Comparison of ENCODE assay signal across 1 cellular context in the genomic region with DNA sequence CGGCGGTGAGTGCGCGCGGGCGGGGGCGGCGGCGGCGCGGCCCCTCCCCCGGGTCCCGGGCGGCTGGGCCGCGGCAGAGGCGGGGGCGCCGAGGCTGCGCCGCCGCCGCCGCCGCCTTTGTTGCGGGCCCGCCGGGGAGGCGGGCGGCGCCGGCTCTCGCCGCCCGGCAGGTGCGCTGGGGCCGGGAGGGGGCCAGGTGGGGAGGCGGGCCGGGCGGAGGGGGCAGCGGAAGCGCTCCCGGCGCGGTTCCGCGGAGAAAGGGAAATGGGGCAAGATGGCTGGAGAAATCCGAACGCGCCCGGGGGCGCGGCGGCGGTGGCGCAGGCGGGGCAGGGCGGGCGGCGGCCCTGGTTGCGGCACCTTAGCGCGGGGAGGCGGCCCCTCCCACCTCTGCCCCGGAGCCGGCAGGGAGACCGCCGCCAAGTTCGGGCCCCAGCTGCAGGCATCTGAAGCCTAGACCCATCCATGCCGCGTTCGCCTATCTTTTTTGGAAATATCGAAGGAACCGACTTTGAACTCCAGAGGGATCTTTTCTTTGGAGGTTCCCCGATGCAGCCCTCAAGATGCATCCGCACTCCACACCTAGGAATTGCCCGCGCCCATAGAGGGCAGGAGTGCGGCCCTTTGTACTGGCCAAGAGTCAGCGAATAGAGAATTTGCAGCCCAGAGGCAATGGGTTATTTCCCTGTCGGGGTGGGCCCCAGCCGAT.
TF ChIP-seq lines count a peak whose summit lies in the region.

No MANE protein-coding gene starts in this region.

TF ChIP-seq in K562, 482 proteins besides CTCF, POLR2A, EP300 and RAD21 (continued from another document and continues in another):
- TF ChIP-seq KDM4B (IDR thresholded peaks at IDR 0.05; ENCODE audit: borderline replicate concordance in 2 of 2, low read depth in 1 of 2) = 0 out of 4 replicates have a peak, but pooled peaks of 1 of the 2 experiments have one; percentile 60
- TF ChIP-seq SREBF2 (CRISPR knock-in tag; IDR thresholded peaks at IDR 0.05) = no peak
- no peak for TF ChIP-seq TARDBP (IDR thresholded peaks at IDR 0.05)
- TF ChIP-seq RFX7 (CRISPR knock-in tag; IDR thresholded peaks at IDR 0.05) = no peak
- no peak for TF ChIP-seq FOXA3 (CRISPR knock-in tag; conservative IDR thresholded peaks at IDR 0.05 in 1 of 2, IDR thresholded peaks at IDR 0.05 in 1 of 2)
- TF ChIP-seq E2F3 (CRISPR knock-in tag; IDR thresholded peaks at IDR 0.05) = no peak
- no peak for TF ChIP-seq HDAC3 (IDR thresholded peaks at IDR 0.05; ENCODE audit: borderline replicate concordance, partially characterized antibody)
- no peak for TF ChIP-seq ZNF146 (CRISPR knock-in tag; IDR thresholded peaks at IDR 0.05; ENCODE audit: unreplicated experiment)
- no peak for TF ChIP-seq ZNF224 (CRISPR knock-in tag; IDR thresholded peaks at IDR 0.05)
- TF ChIP-seq ZNF778 (CRISPR knock-in tag; IDR thresholded peaks at IDR 0.05) = no peak
- TF ChIP-seq BCOR (IDR thresholded peaks at IDR 0.05) = no peak
- TF ChIP-seq RBM25 (IDR thresholded peaks at IDR 0.05; ENCODE audit: low read depth, low read length, severe bottlenecking) = no peak
- no peak for TF ChIP-seq GATAD2A (IDR thresholded peaks at IDR 0.05)
- TF ChIP-seq SIN3A (IDR thresholded peaks at IDR 0.05; ENCODE audit: borderline replicate concordance in 2 of 2, control insufficient read depth in 1 of 2, low read depth in 2 of 2, low read length in 2 of 2) = peak in 1 of 2 experiments; percentile 23; a peak in 1 of 4 replicates
- TF ChIP-seq, protein P1, sequence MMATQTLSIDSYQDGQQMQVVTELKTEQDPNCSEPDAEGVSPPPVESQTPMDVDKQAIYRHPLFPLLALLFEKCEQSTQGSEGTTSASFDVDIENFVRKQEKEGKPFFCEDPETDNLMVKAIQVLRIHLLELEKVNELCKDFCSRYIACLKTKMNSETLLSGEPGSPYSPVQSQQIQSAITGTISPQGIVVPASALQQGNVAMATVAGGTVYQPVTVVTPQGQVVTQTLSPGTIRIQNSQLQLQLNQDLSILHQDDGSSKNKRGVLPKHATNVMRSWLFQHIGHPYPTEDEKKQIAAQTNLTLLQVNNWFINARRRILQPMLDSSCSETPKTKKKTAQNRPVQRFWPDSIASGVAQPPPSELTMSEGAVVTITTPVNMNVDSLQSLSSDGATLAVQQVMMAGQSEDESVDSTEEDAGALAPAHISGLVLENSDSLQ (IDR thresholded peaks at IDR 0.05) = no peak
- no peak for TF ChIP-seq GTF2F1 (IDR thresholded peaks at IDR 0.05; ENCODE audit: low read depth, low read length)
- no peak for TF ChIP-seq THRAP3 (IDR thresholded peaks at IDR 0.05; ENCODE audit: borderline replicate concordance)
- TF ChIP-seq HNRNPLL (IDR thresholded peaks at IDR 0.05; ENCODE audit: low read depth, low read length, poor library complexity, severe bottlenecking) = peak; percentile 8
- peak; percentile 26 for TF ChIP-seq KDM5B (IDR thresholded peaks at IDR 0.05; ENCODE audit: insufficient replicate concordance, low read depth, low read length)
- no peak for TF ChIP-seq SMARCC2 (IDR thresholded peaks at IDR 0.05; ENCODE audit: low read depth)
- TF ChIP-seq CBX1 (IDR thresholded peaks at IDR 0.05; ENCODE audit: low read depth) = no peak
- TF ChIP-seq L3MBTL2 (IDR thresholded peaks at IDR 0.05) = peak; percentile 9
- TF ChIP-seq, protein P2, sequence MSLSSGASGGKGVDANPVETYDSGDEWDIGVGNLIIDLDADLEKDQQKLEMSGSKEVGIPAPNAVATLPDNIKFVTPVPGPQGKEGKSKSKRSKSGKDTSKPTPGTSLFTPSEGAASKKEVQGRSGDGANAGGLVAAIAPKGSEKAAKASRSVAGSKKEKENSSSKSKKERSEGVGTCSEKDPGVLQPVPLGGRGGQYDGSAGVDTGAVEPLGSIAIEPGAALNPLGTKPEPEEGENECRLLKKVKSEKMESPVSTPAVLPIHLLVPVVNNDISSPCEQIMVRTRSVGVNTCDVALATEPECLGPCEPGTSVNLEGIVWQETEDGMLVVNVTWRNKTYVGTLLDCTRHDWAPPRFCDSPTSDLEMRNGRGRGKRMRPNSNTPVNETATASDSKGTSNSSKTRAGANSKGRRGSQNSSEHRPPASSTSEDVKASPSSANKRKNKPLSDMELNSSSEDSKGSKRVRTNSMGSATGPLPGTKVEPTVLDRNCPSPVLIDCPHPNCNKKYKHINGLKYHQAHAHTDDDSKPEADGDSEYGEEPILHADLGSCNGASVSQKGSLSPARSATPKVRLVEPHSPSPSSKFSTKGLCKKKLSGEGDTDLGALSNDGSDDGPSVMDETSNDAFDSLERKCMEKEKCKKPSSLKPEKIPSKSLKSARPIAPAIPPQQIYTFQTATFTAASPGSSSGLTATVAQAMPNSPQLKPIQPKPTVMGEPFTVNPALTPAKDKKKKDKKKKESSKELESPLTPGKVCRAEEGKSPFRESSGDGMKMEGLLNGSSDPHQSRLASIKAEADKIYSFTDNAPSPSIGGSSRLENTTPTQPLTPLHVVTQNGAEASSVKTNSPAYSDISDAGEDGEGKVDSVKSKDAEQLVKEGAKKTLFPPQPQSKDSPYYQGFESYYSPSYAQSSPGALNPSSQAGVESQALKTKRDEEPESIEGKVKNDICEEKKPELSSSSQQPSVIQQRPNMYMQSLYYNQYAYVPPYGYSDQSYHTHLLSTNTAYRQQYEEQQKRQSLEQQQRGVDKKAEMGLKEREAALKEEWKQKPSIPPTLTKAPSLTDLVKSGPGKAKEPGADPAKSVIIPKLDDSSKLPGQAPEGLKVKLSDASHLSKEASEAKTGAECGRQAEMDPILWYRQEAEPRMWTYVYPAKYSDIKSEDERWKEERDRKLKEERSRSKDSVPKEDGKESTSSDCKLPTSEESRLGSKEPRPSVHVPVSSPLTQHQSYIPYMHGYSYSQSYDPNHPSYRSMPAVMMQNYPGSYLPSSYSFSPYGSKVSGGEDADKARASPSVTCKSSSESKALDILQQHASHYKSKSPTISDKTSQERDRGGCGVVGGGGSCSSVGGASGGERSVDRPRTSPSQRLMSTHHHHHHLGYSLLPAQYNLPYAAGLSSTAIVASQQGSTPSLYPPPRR (CRISPR knock-in tag; IDR thresholded peaks at IDR 0.05; ENCODE audit: borderline replicate concordance) = no peak
- TF ChIP-seq, protein P3, sequence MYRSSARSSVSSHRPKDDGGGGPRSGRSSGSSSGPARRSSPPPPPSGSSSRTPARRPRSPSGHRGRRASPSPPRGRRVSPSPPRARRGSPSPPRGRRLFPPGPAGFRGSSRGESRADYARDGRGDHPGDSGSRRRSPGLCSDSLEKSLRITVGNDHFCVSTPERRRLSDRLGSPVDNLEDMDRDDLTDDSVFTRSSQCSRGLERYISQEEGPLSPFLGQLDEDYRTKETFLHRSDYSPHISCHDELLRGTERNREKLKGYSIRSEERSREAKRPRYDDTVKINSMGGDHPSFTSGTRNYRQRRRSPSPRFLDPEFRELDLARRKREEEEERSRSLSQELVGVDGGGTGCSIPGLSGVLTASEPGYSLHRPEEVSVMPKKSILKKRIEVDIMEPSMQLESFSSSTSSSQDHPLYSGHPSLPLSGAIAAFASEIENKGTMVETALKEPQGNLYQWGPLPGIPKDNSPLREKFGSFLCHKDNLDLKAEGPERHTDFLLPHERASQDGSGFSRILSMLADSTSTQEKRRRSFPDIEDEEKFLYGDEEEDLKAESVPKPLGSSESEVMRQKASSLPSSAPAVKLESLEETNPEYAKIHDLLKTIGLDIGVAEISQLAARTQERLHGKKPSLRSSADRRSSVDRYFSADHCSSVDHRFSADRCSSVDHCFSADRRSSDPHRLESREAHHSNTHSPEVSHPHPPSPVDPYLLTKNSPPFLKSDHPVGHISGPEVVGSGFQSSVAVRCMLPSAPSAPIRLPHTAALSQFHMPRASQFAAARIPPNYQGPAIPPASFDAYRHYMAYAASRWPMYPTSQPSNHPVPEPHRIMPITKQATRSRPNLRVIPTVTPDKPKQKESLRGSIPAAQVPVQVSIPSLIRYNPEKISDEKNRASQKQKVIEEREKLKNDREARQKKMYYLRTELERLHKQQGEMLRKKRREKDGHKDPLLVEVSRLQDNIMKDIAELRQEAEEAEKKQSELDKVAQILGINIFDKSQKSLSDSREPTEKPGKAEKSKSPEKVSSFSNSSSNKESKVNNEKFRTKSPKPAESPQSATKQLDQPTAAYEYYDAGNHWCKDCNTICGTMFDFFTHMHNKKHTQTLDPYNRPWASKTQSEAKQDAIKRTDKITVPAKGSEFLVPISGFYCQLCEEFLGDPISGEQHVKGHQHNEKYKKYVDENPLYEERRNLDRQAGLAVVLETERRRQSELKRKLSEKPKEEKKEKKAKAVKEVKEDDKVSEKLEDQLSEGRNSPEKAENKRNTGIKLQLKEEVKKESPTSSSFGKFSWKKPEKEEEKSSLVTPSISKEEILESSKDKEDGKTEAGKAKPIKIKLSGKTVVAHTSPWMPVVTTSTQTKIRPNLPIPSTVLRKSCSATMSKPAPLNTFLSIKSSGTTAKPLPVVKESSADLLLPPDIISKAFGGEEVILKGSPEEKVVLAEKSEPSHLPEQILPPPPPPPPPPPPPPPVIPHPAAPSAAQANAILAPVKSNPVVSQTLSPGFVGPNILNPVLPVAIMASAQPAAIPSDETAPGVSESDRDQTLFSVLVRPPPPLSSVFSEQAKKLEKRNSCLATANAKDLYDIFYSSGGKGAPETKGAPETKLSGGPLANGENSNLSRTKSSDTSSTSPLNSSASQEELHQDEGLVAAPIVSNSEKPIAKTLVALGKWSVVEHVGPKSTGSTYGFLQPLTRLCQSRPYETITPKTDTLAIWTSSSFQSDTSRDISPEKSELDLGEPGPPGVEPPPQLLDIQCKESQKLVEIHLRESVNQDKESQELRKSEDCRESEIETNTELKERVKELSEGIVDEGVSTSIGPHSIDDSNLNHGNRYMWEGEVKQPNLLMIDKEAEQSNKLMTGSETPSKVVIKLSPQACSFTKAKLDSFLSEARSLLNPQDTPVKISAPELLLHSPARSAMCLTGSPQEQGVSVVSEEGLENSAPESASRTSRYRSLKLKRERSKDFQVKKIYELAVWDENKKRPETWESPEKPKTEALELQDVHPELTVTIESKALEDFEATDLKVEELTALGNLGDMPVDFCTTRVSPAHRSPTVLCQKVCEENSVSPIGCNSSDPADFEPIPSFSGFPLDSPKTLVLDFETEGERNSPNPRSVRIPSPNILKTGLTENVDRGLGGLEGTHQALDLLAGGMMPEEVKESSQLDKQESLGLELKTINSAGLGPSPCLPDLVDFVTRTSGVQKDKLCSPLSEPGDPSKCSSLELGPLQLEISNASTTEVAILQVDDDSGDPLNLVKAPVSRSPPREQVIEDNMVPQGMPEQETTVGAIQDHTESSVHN (IDR thresholded peaks at IDR 0.05; ENCODE audit: borderline replicate concordance in 1 of 2, low read depth in 1 of 2) = no peak
- TF ChIP-seq, protein P4, sequence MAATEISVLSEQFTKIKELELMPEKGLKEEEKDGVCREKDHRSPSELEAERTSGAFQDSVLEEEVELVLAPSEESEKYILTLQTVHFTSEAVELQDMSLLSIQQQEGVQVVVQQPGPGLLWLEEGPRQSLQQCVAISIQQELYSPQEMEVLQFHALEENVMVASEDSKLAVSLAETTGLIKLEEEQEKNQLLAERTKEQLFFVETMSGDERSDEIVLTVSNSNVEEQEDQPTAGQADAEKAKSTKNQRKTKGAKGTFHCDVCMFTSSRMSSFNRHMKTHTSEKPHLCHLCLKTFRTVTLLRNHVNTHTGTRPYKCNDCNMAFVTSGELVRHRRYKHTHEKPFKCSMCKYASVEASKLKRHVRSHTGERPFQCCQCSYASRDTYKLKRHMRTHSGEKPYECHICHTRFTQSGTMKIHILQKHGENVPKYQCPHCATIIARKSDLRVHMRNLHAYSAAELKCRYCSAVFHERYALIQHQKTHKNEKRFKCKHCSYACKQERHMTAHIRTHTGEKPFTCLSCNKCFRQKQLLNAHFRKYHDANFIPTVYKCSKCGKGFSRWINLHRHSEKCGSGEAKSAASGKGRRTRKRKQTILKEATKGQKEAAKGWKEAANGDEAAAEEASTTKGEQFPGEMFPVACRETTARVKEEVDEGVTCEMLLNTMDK (IDR thresholded peaks at IDR 0.05; ENCODE audit: borderline replicate concordance, insufficient read depth, low read depth, low read length, poor library complexity, severe bottlenecking) = peak; percentile 30
- TF ChIP-seq GABPA (tag; conservative IDR thresholded peaks at IDR 0.05; ENCODE audit: low read depth) = 0 out of 2 replicates have a peak, but pooled peaks have one; percentile 4
- TF ChIP-seq TBL1XR1 (IDR thresholded peaks at IDR 0.05; ENCODE audit: low read length in 2 of 2) = 0 out of 4 replicates have a peak, but pooled peaks of 1 of the 2 experiments have one; percentile 28
- TF ChIP-seq MECOM (CRISPR knock-in tag; IDR thresholded peaks at IDR 0.05) = no peak
- no peak for TF ChIP-seq HMG20B (CRISPR knock-in tag; IDR thresholded peaks at IDR 0.05)
- TF ChIP-seq, protein P5, sequence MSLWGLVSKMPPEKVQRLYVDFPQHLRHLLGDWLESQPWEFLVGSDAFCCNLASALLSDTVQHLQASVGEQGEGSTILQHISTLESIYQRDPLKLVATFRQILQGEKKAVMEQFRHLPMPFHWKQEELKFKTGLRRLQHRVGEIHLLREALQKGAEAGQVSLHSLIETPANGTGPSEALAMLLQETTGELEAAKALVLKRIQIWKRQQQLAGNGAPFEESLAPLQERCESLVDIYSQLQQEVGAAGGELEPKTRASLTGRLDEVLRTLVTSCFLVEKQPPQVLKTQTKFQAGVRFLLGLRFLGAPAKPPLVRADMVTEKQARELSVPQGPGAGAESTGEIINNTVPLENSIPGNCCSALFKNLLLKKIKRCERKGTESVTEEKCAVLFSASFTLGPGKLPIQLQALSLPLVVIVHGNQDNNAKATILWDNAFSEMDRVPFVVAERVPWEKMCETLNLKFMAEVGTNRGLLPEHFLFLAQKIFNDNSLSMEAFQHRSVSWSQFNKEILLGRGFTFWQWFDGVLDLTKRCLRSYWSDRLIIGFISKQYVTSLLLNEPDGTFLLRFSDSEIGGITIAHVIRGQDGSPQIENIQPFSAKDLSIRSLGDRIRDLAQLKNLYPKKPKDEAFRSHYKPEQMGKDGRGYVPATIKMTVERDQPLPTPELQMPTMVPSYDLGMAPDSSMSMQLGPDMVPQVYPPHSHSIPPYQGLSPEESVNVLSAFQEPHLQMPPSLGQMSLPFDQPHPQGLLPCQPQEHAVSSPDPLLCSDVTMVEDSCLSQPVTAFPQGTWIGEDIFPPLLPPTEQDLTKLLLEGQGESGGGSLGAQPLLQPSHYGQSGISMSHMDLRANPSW (CRISPR knock-in tag; IDR thresholded peaks at IDR 0.05) = no peak
- TF ChIP-seq MTA3 (IDR thresholded peaks at IDR 0.05; ENCODE audit: borderline replicate concordance) = peak; percentile 56; the same call in 1 of the 2 replicates
- TF ChIP-seq ZBTB7A (IDR thresholded peaks at IDR 0.05; ENCODE audit: borderline replicate concordance, control insufficient read depth, low read depth, low read length) = 0 out of 2 replicates have a peak, but pooled peaks have one; percentile 39
- no peak for TF ChIP-seq BRD4 (IDR thresholded peaks at IDR 0.05)
- TF ChIP-seq PHF8 (IDR thresholded peaks at IDR 0.05; ENCODE audit: borderline replicate concordance, low read length) = no peak
- TF ChIP-seq, protein P6, sequence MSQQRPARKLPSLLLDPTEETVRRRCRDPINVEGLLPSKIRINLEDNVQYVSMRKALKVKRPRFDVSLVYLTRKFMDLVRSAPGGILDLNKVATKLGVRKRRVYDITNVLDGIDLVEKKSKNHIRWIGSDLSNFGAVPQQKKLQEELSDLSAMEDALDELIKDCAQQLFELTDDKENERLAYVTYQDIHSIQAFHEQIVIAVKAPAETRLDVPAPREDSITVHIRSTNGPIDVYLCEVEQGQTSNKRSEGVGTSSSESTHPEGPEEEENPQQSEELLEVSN (IDR thresholded peaks at IDR 0.05; ENCODE audit: borderline replicate concordance in 1 of 2, extremely low read depth in 1 of 2, insufficient read depth in 1 of 2, insufficient read length in 1 of 2, low read depth in 1 of 2, low read length in 1 of 2, poor library complexity in 1 of 2, severe bottlenecking in 1 of 2) = peak in 1 of 2 experiments; percentile 44
- TF ChIP-seq ZNF444 (CRISPR knock-in tag; IDR thresholded peaks at IDR 0.05) = no peak
